In the genomic region with DNA sequence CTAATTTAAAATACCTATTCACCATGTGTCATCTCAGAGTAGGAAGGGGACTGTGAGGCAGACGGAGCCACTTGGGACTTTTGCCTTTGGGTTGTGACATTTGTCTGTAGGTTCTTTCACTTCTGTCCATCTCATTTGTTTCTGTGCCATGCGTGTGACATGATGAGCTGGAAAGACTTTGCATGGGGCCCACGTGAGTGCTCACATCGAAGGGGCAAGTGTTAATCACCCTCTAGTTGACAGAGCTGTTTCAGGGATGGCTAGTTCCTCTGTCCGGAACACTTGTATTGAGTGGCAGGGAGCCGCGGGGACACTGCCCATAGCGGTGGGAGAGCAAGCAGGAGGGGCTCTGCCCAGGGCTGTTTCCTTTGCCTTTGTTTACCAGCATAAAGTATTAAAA, we compare ENCODE assay signal across 24 cellular contexts.
A peak's percentile ranks its signal among the peaks of the same experiment; 100 is the strongest.
DNase-seq lines count a peak whose midpoint lies in the region; TF ChIP-seq lines count a peak whose summit lies in the region.
"Had no signal": no experiment of that assay in that cellular context is flagged by ENCODE, and none has a peak within 500 bp of the region (broad histone marks: within the 10 kb centered on the region; RNA-seq: fewer than 3 reads in every experiment).

No MANE protein-coding gene starts in this region.

- H3K9me3 Mint-ChIP-seq in endodermal cell, result peaks cover 5% of the 10 kb centered on the region
- H3K9me3 Mint-ChIP-seq: GM23338 had no signal

- H2BK12ac ChIP-seq in mesenchymal stem cell (ENCODE audit: low read length in 2 of 2), result no peak overlapping the region

- no peak overlapping the region for H3K9ac ChIP-seq in endodermal cell (ENCODE audit: extremely low read depth, low read length, poor library complexity, severe bottlenecking)
- no peak overlapping the region for H3K9ac ChIP-seq in mesenchymal stem cell (ENCODE audit: low read length)
- H3K9ac ChIP-seq: KMS-11 had no signal

- H3K79me1 ChIP-seq in mesenchymal stem cell (replicated peaks; ENCODE audit: low read length, poor library complexity, severe bottlenecking), result peaks cover 49% of the 10 kb centered on the region

- TF ChIP-seq CTCF in endodermal cell (conservative IDR thresholded peaks at IDR 0.05), result no peak

- no peak overlapping the region for H2AFZ ChIP-seq in mesenchymal stem cell (ENCODE audit: low read depth, low read length)
- H2AFZ ChIP-seq: GM23338 had no signal

- no peak overlapping the region for H3K4me3 Mint-ChIP-seq in endodermal cell
- H3K4me3 Mint-ChIP-seq: activated CD4-positive, alpha-beta memory T cell treated with anti-CD3 and anti-CD28 coated beads, Interleukin-2, amount 10 ng/mL, durations not matched to agents 7 days and 5 days; CD4-positive, alpha-beta memory T cell; dendritic cell treated with granulocyte-macrophage colony-stimulating factor and Interleukin-4, amounts not matched to agents 40 ng/mL and 50 ng/mL, for 4 days; GM23338; naive thymus-derived CD8-positive, alpha-beta T cell; T-cell had no signal

- 42 to 77% methylated on average over 7 to 8 of the region's 8 CpGs for WGBS in endodermal cell (ENCODE audit: insufficient coverage in 1 of 2, insufficient read length in 1 of 2), 2 experiments
- WGBS in mesenchymal stem cell, result 81% methylated on average over 8 of the region's 8 CpGs

- H3K14ac ChIP-seq in mesenchymal stem cell (ENCODE audit: low read length in 2 of 2), result no peak overlapping the region

- DNase-seq in stimulated activated CD4-positive, alpha-beta T cell treated with anti-CD3 and anti-CD28 coated beads, Interleukin-15, amount 100 ng/mL, for 24 hours, result peak; percentile 22
- DNase-seq in stimulated activated CD4-positive, alpha-beta T cell treated with anti-CD3 and anti-CD28 coated beads, Interleukin-2, amount 100 ng/mL, for 48 hours, result no peak
- peak; percentile 46 for DNase-seq in endodermal cell
- DNase-seq in substantia nigra (lab: John Stamatoyannopoulos, UW), result peak in 12 of 49 donors; percentile 6 to 56 (median 16)
- no peak for DNase-seq in NCI-H524 treated with DMSO at 0.1 percent for 48 hours (lab: John Stamatoyannopoulos, UW)
- no peak for DNase-seq in mesenchymal stem cell
- DNase-seq in HuH-7 (ENCODE audit: low spot score), result no peak
- DNase-seq: activated CD4-positive, alpha-beta memory T cell treated with anti-CD3 and anti-CD28 coated beads, Interleukin-2, amount 10 ng/mL, durations not matched to agents 7 days and 5 days; CD4-positive, alpha-beta memory T cell; kidney glomerular epithelial cell; naive thymus-derived CD8-positive, alpha-beta T cell; NCI-H1092 treated with DMSO at 0.1 percent for 48 hours; NCI-H524; SHP77; stimulated activated CD4-positive, alpha-beta T cell treated with anti-CD3 and anti-CD28 coated beads, Interleukin-4, amount 100 ng/mL, for 4 hours; T-cell; testis had no signal

- no peak overlapping the region for H3K23ac ChIP-seq in mesenchymal stem cell (ENCODE audit: low read length in 2 of 2)

- no peak overlapping the region for H2BK5ac ChIP-seq in mesenchymal stem cell (ENCODE audit: low read depth, low read length, poor library complexity, severe bottlenecking)

- no peak overlapping the region for H3K4me3 ChIP-seq in endodermal cell (ENCODE audit: low read length)
- no peak overlapping the region for H3K4me3 ChIP-seq in mesenchymal stem cell (ENCODE audit: insufficient read depth in 1 of 2, low read depth in 1 of 2, low read length in 2 of 2)
- H3K4me3 ChIP-seq: breast epithelium, GM23338, prostate gland, skin epidermis, testis had no signal

- peaks cover 3% of the 10 kb centered on the region for H3K36me3 Mint-ChIP-seq in endodermal cell (ENCODE audit: low read depth)

- no peak overlapping the region for H4K8ac ChIP-seq in mesenchymal stem cell (ENCODE audit: low read length)

- no peak overlapping the region for H3K18ac ChIP-seq in mesenchymal stem cell (ENCODE audit: low read depth in 1 of 2, low read length in 2 of 2)

- no peaks in the 10 kb centered on the region for H3K27me3 ChIP-seq in endodermal cell (ENCODE audit: control insufficient read depth, insufficient read depth, low read length, poor library complexity, severe bottlenecking)
- no peaks in the 10 kb centered on the region for H3K27me3 ChIP-seq in mesenchymal stem cell (ENCODE audit: control insufficient read depth in 1 of 2, insufficient read depth in 1 of 2, low read length in 2 of 2)
- H3K27me3 ChIP-seq: breast epithelium, testis had no signal

- H3K36me3 ChIP-seq in KOPT-K1 (ENCODE audit: insufficient read depth, low read length) (no peaks in the 10 kb centered on the region), endodermal cell (ENCODE audit: control insufficient read depth, insufficient read depth, low read length) (no peaks in the 10 kb centered on the region), mesenchymal stem cell (ENCODE audit: control insufficient read depth in 1 of 2, insufficient read depth in 2 of 2, low read depth in 1 of 2, low read length in 2 of 2) (peaks cover 0 to 3% of the 10 kb centered on the region in 2 experiments)
- H3K36me3 ChIP-seq: breast epithelium, prostate gland had no signal

- H3K4ac ChIP-seq in mesenchymal stem cell (ENCODE audit: low read depth in 1 of 2, low read length in 2 of 2), result no peak overlapping the region

- H3K4me1 ChIP-seq in endodermal cell (ENCODE audit: control insufficient read depth, insufficient read depth, low read length), result no peaks in the 10 kb centered on the region
- H3K4me1 ChIP-seq in mesenchymal stem cell (ENCODE audit: control insufficient read depth, insufficient read depth, low read depth, low read length), result no peaks in the 10 kb centered on the region
- H3K4me1 ChIP-seq: breast epithelium, prostate gland, testis had no signal

- H3K27me3 Mint-ChIP-seq in endodermal cell (ENCODE audit: insufficient read depth), result no peaks in the 10 kb centered on the region
- H3K27me3 Mint-ChIP-seq: activated CD4-positive, alpha-beta memory T cell treated with anti-CD3 and anti-CD28 coated beads, Interleukin-2, amount 10 ng/mL, durations not matched to agents 7 days and 5 days; CD4-positive, alpha-beta memory T cell; dendritic cell treated with granulocyte-macrophage colony-stimulating factor and Interleukin-4, amounts not matched to agents 40 ng/mL and 50 ng/mL, for 4 days; naive thymus-derived CD8-positive, alpha-beta T cell; T-cell had no signal

- H2BK15ac ChIP-seq in mesenchymal stem cell (ENCODE audit: low read depth, poor library complexity, severe bottlenecking), result no peak overlapping the region

- H3K4me1 Mint-ChIP-seq in endodermal cell, result peaks cover 6% of the 10 kb centered on the region

- peak overlapping the region; percentile 85 for H3K27ac ChIP-seq in KOPT-K1 (ENCODE audit: low read depth, low read length, poor library complexity, severe bottlenecking)
- H3K27ac ChIP-seq in endodermal cell (ENCODE audit: low read depth, low read length), result no peak overlapping the region
- peak overlapping the region; percentile 63 for H3K27ac ChIP-seq in substantia nigra (ENCODE audit: low read depth, low read length, poor library complexity, severe bottlenecking)
- H3K27ac ChIP-seq in mesenchymal stem cell (ENCODE audit: low read length, poor library complexity, severe bottlenecking), result no peak overlapping the region
- H3K27ac ChIP-seq: breast epithelium, KMS-11, prostate gland, skin epidermis, testis had no signal

- no peak overlapping the region for H3K4me2 ChIP-seq in mesenchymal stem cell (ENCODE audit: low read length, poor library complexity, severe bottlenecking)
- H3K4me2 ChIP-seq: GM23338, KMS-11 had no signal

- H2BK120ac ChIP-seq in mesenchymal stem cell (ENCODE audit: low read depth, low read length), result no peak overlapping the region

- no peak overlapping the region for H2AK5ac ChIP-seq in mesenchymal stem cell (ENCODE audit: low read length, severe bottlenecking)

- H3K9me3 ChIP-seq in KOPT-K1 (ENCODE audit: insufficient read depth, low read length, poor library complexity, severe bottlenecking) (peaks cover 15% of the 10 kb centered on the region), endodermal cell (ENCODE audit: control insufficient read depth, low read length) (peaks cover 6% of the 10 kb centered on the region), mesenchymal stem cell (ENCODE audit: control insufficient read depth, low read length) (peaks cover 14% of the 10 kb centered on the region)
- H3K9me3 ChIP-seq: prostate gland, testis had no signal

- H4K91ac ChIP-seq in mesenchymal stem cell (ENCODE audit: low read length), result no peak overlapping the region

- no peak overlapping the region for H3K27ac Mint-ChIP-seq in endodermal cell
- H3K27ac Mint-ChIP-seq: activated CD4-positive, alpha-beta memory T cell treated with anti-CD3 and anti-CD28 coated beads, Interleukin-2, amount 10 ng/mL, durations not matched to agents 7 days and 5 days; dendritic cell treated with granulocyte-macrophage colony-stimulating factor and Interleukin-4, amounts not matched to agents 40 ng/mL and 50 ng/mL, for 4 days had no signal

Comparison
In these comparisons a context has a peak if more than half of its experiments do, and no peak if none do; other contexts are left out.
1. DNase-seq: peak in stimulated activated CD4-positive, alpha-beta T cell treated with anti-CD3 and anti-CD28 coated beads, Interleukin-15, amount 100 ng/mL, for 24 hours (single experiment) and endodermal cell (single experiment); none in stimulated activated CD4-positive, alpha-beta T cell treated with anti-CD3 and anti-CD28 coated beads, Interleukin-2, amount 100 ng/mL, for 48 hours (0 of 2), NCI-H524 treated with DMSO at 0.1 percent for 48 hours (single experiment), mesenchymal stem cell (single experiment) and HuH-7 (single experiment).
2. H3K27ac ChIP-seq: peak in KOPT-K1 (single experiment) and substantia nigra (single experiment); none in endodermal cell (single experiment) and mesenchymal stem cell (single experiment).